In the genomic region with DNA sequence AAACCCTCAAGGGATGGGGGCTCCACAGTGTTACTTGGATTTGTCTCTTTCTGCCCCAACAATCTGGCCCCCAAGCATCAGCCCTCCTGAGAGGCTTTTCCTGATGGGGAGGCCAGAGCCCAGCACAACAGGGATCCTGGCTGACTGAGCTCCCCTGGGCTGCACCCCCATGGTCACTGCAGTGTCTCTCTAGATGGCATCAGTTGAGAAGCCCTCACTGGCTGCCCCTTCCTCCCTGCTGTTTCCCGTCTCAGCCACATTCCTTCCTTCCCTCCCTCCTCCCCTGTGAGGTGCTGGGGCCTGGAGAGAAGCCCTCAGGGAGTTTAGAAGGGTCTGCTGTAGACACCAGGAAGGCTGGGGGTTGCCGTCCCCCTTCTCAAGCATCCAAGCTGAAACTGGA, we compare ENCODE assay signal across 24 cellular contexts. TPM values are rescaled to one million over a fixed set of nuclear protein-coding genes. Genes with fewer than 3 reads are reported as not detected.
DNase-seq lines count a peak whose midpoint lies in the region; ATAC-seq and TF ChIP-seq lines count a peak whose summit lies in the region.
"Had no signal": no experiment of that assay in that cellular context is flagged by ENCODE, and none has a peak within 500 bp of the region (broad histone marks: within the 10 kb centered on the region; RNA-seq: fewer than 3 reads in every experiment).

No MANE protein-coding gene starts in this region.

- H4K20me1 ChIP-seq in BLaER1 = peaks cover 10% of the 10 kb centered on the region; the same call in 1 of the 2 replicates
- peaks cover 19% of the 10 kb centered on the region for H4K20me1 ChIP-seq in neural progenitor cell (ENCODE audit: low read depth)

- H3K79me2 ChIP-seq in neural progenitor cell (ENCODE audit: low read depth) = no peaks in the 10 kb centered on the region

- H3K36me3 Mint-ChIP-seq in WTC11 (no peaks in the 10 kb centered on the region), neural progenitor cell (no peaks in the 10 kb centered on the region)
- H3K36me3 Mint-ChIP-seq: CD4-positive, CD25-positive, alpha-beta regulatory T cell had no signal

- H3K27ac Mint-ChIP-seq in WTC11 = no peak overlapping the region
- H3K27ac Mint-ChIP-seq in neural progenitor cell = no peak overlapping the region

- no peak for DNase-seq in WTC11 (ENCODE audit: low spot score)
- peak; percentile 21 for DNase-seq in neural progenitor cell (ENCODE audit: low spot score)
- DNase-seq in A673 (ENCODE audit: low spot score) = no peak
- no peak for DNase-seq in hypothalamus (lab: John Stamatoyannopoulos, UW)
- DNase-seq in MV-4-11 (lab: John Stamatoyannopoulos, UW) = no peak
- DNase-seq: CD4-positive, CD25-positive, alpha-beta regulatory T cell; DMS153; DND-41; Kasumi-1; NCI-H1105; NCI-H146; NCI-H2227 treated with DMSO at 0.1 percent for 48 hours; NCI-H526 treated with DMSO at 0.1 percent for 48 hours; SHP77 had no signal

- H3K36me3 ChIP-seq in BLaER1 = peaks cover 8% of the 10 kb centered on the region; the same call in 1 of the 2 replicates
- H3K36me3 ChIP-seq in neural progenitor cell = no peaks in the 10 kb centered on the region
- H3K36me3 ChIP-seq in A673 (ENCODE audit: insufficient read depth, low read length, poor library complexity, severe bottlenecking) = no peaks in the 10 kb centered on the region
- H3K36me3 ChIP-seq: HAP-1 had no signal

- H3K27me3 ChIP-seq in BLaER1 (no peaks in the 10 kb centered on the region), neural progenitor cell (no peaks in the 10 kb centered on the region), A673 (replicated peaks; ENCODE audit: insufficient read depth, low read depth, low read length, poor library complexity) (peaks cover 25% of the 10 kb centered on the region)

- no peak overlapping the region for H3K4me3 ChIP-seq in BLaER1
- no peak overlapping the region for H3K4me3 ChIP-seq in neural progenitor cell
- no peak overlapping the region for H3K4me3 ChIP-seq in A673 (ENCODE audit: low read depth, low read length, poor library complexity, severe bottlenecking)
- H3K4me3 ChIP-seq: A549, HAP-1, K562 had no signal

- H2AFZ ChIP-seq in neural progenitor cell (replicated peaks) = no peak overlapping the region

- POLR2A ChIA-PET in WTC11 (lab: Charles Lee) = no interaction called here
- POLR2A ChIA-PET in A673 (lab: Charles Lee; ENCODE audit: low non-redundant PET) = no interaction called here

- H3K4me3 Mint-ChIP-seq in WTC11 = no peak overlapping the region
- H3K4me3 Mint-ChIP-seq in neural progenitor cell = no peak overlapping the region
- H3K4me3 Mint-ChIP-seq: CD4-positive, CD25-positive, alpha-beta regulatory T cell had no signal

- H3K9ac ChIP-seq in BLaER1 (no peak overlapping the region), neural progenitor cell (no peak overlapping the region)

- CTCF ChIA-PET in WTC11 (lab: Charles Lee) = interaction anchor here (1.8 to 3.2 kb wide), 2 partner anchors 17 to 88 kb away, joined by 4 to 15 read pairs; no protein-coding TSS in a partner anchor
- CTCF ChIA-PET in A673 (lab: Charles Lee) = no interaction called here

- H3K4me2 ChIP-seq in BLaER1 (peak overlapping the region; percentile 58), neural progenitor cell (no peak overlapping the region)
- H3K4me2 ChIP-seq: A549 had no signal

- H3K4me1 Mint-ChIP-seq in WTC11 (peaks cover 32% of the 10 kb centered on the region), neural progenitor cell (peaks cover 32% of the 10 kb centered on the region)

- no peak for TF ChIP-seq CTCF in C4-2B (conservative IDR thresholded peaks at IDR 0.05)
- TF ChIP-seq CTCF in WTC11 (IDR thresholded peaks at IDR 0.05) = no peak
- TF ChIP-seq CTCF in neural progenitor cell (IDR thresholded peaks at IDR 0.05) = no peak
- TF ChIP-seq CTCF in A673 (conservative IDR thresholded peaks at IDR 0.05; ENCODE audit: low read depth, low read length) = no peak

- no peak for ATAC-seq in WTC11
- ATAC-seq: A549, K562, Panc1 had no signal

- H3F3A ChIP-seq in neural progenitor cell (ENCODE audit: low read depth) = peaks cover 15% of the 10 kb centered on the region

- no TSS peak for BruUV-seq in A673 (replicated peaks; lab: Mats Ljungman, UMichigan)

- no peaks in the 10 kb centered on the region for H3K9me3 ChIP-seq in BLaER1
- H3K9me3 ChIP-seq in neural progenitor cell (ENCODE audit: low read depth) = no peaks in the 10 kb centered on the region
- H3K9me3 ChIP-seq in A673 (ENCODE audit: low read depth, low read length, poor library complexity, severe bottlenecking) = no peaks in the 10 kb centered on the region
- H3K9me3 ChIP-seq: A549, HAP-1 had no signal

- H3K27ac ChIP-seq in BLaER1 (no peak overlapping the region), C4-2B (peak overlapping the region; percentile 24), neural progenitor cell (no peak overlapping the region), A673 (ENCODE audit: low read depth, low read length, poor library complexity, severe bottlenecking) (no peak overlapping the region)
- H3K27ac ChIP-seq: A549, RWPE1 had no signal

- H3K4me1 ChIP-seq in BLaER1 (peaks cover 32% of the 10 kb centered on the region), neural progenitor cell (peaks cover 17% of the 10 kb centered on the region), A673 (ENCODE audit: insufficient read depth, low read length, poor library complexity, severe bottlenecking) (no peaks in the 10 kb centered on the region)
- H3K4me1 ChIP-seq: A549, HAP-1 had no signal

- intact Hi-C loops in A673 (cut with micrococcal nuclease; ENCODE audit: unreplicated experiment) = no loop called here

- H3K27me3 Mint-ChIP-seq in WTC11 (ENCODE audit: low read depth) (no peaks in the 10 kb centered on the region; the same call in 1 of the 2 replicates), neural progenitor cell (ENCODE audit: insufficient read depth, low read depth) (peaks cover 13% of the 10 kb centered on the region)

- no peaks in the 10 kb centered on the region for H3K9me3 Mint-ChIP-seq in WTC11
- H3K9me3 Mint-ChIP-seq in neural progenitor cell = no peaks in the 10 kb centered on the region
- H3K9me3 Mint-ChIP-seq: CD4-positive, CD25-positive, alpha-beta regulatory T cell had no signal

TF ChIP-seq in WTC11, 78 proteins besides CTCF, POLR2A, EP300 and RAD21:
- no peak for TF ChIP-seq ZNF416 (CRISPR knock-in tag; IDR thresholded peaks at IDR 0.05)
- TF ChIP-seq ELF4 (CRISPR knock-in tag; IDR thresholded peaks at IDR 0.05; ENCODE audit: low read depth) = no peak
- TF ChIP-seq MAX (CRISPR knock-in tag; IDR thresholded peaks at IDR 0.05) = no peak
- TF ChIP-seq NFATC4 (CRISPR knock-in tag; IDR thresholded peaks at IDR 0.05) = no peak
- peak; percentile 83 for TF ChIP-seq ZNF423 (CRISPR knock-in tag; IDR thresholded peaks at IDR 0.05)
- no peak for TF ChIP-seq JAZF1 (CRISPR knock-in tag; IDR thresholded peaks at IDR 0.05)
- no peak for TF ChIP-seq RELA (CRISPR knock-in tag; IDR thresholded peaks at IDR 0.05; ENCODE audit: borderline replicate concordance)
- TF ChIP-seq, protein P1, sequence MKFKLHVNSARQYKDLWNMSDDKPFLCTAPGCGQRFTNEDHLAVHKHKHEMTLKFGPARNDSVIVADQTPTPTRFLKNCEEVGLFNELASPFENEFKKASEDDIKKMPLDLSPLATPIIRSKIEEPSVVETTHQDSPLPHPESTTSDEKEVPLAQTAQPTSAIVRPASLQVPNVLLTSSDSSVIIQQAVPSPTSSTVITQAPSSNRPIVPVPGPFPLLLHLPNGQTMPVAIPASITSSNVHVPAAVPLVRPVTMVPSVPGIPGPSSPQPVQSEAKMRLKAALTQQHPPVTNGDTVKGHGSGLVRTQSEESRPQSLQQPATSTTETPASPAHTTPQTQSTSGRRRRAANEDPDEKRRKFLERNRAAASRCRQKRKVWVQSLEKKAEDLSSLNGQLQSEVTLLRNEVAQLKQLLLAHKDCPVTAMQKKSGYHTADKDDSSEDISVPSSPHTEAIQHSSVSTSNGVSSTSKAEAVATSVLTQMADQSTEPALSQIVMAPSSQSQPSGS (CRISPR knock-in tag; IDR thresholded peaks at IDR 0.05; ENCODE audit: borderline replicate concordance, low read depth) = no peak

RNA-seq across cellular contexts. Expression of gene SAYSD1, which starts 29.9 kb away (rescaled TPM):
- total RNA-seq in WTC11 (2021) = 6.9 to 7.7 TPM (median 7.4 TPM) in 3 replicates
- total RNA-seq in neural progenitor cell (ENCODE audit: low replicate concordance) = 8.2 and 10.8 TPM in 2 replicates
- 15.8 and 16.2 TPM in 2 replicates for total RNA-seq in A673 (2021)

RNA-seq across cellular contexts. Expression of gene GLP1R, which starts 36.5 kb away (rescaled TPM):
- total RNA-seq in WTC11 (2021) (1.8 to 2.2 TPM (median 2.1 TPM) in 3 replicates), neural progenitor cell (ENCODE audit: low replicate concordance) (0.82 and 1.3 TPM in 2 replicates), A673 (2021) (not detected in 2 replicates)
- total RNA-seq: CD4-positive, CD25-positive, alpha-beta regulatory T cell; K562; M059J; NCI-H460; SK-MEL-5 had no signal
